In genomic region chr5:3948838-3949237, GRCh38 we compare ENCODE assay signal across 7 cellular contexts.
"Had no signal": no experiment of that assay in that cellular context is flagged by ENCODE, and none has a peak within 500 bp of the region (broad histone marks: within the 10 kb centered on the region; RNA-seq: fewer than 3 reads in every experiment).

No MANE protein-coding gene starts in this region.

- H3K4me2 ChIP-seq: GM23338 had no signal

- H3K36me3 Mint-ChIP-seq: IgD-negative memory B cell had no signal

- DNase-seq: H9, HCEC 1CT, KBM-7 had no signal

- H3K4me3 Mint-ChIP-seq: GM23338, H9, IgD-negative memory B cell had no signal

- H3K27ac ChIP-seq: HL-60 had no signal

- H3K4me1 Mint-ChIP-seq: GM23338, IgD-negative memory B cell had no signal

- H3K27me3 Mint-ChIP-seq: IgD-negative memory B cell had no signal

- H3K4me3 ChIP-seq: GM23338 had no signal

- H3K27ac Mint-ChIP-seq: GM23338, H9, IgD-negative memory B cell had no signal

- ATAC-seq: GM23338, HepG2 had no signal
